8 cellular contexts compared by ENCODE assay signal in genomic region chr9:128851779-128852600, GRCh38. TPM values are rescaled to one million over a fixed set of nuclear protein-coding genes. Genes with fewer than 3 reads are reported as not detected.
DNase-seq lines count a peak whose midpoint lies in the region; ATAC-seq and TF ChIP-seq lines count a peak whose summit lies in the region.
"Not testable (repeated sequence)": the region's sequence is repeated elsewhere in the genome, so short reads cannot be mapped to it uniquely, and the experiment has no call there.

No MANE protein-coding gene starts in this region.

- H3K9me3 ChIP-seq in DND-41 (ENCODE audit: insufficient read depth, low read length, severe bottlenecking); OCI-LY7 (ENCODE audit: low read length); right atrium auricular region; vagina: not testable (repeated sequence)

- not testable (repeated sequence) for H3K4me3 ChIP-seq in DND-41 (ENCODE audit: low read depth in 1 of 2, low read length in 2 of 2); OCI-LY7 (ENCODE audit: low read depth, low read length, poor library complexity, severe bottlenecking); right atrium auricular region; vagina

- not testable (repeated sequence) for ATAC-seq in DND-41 (ENCODE audit: insufficient read depth, low read depth)
- peak; percentile 39; the same call in 1 of the 2 replicates for ATAC-seq in WTC11

- TF ChIP-seq POLR2A in vagina (IDR thresholded peaks at IDR 0.05), result not testable (repeated sequence)

- not testable (repeated sequence) for H3K79me2 ChIP-seq in DND-41 (ENCODE audit: insufficient read depth, low read length); OCI-LY7 (ENCODE audit: insufficient read depth, low read depth, low read length)

- H3K4me3 Mint-ChIP-seq in WTC11, neural crest cell: not testable (repeated sequence)

- TF ChIP-seq CTCF in DND-41 (IDR thresholded peaks at IDR 0.05; ENCODE audit: borderline replicate concordance, extremely low read depth, low read length, poor library complexity, severe bottlenecking) (peak; percentile 41), LNCAP (IDR thresholded peaks at IDR 0.05) (peak; percentile 64), OCI-LY7 (conservative IDR thresholded peaks at IDR 0.05; ENCODE audit: low read length) (peak; percentile 77), WTC11 (IDR thresholded peaks at IDR 0.05) (peak; percentile 29; the same call in 1 of the 2 replicates), right atrium auricular region (IDR thresholded peaks at IDR 0.05) (peak; percentile 28 to 69), neural crest cell (conservative IDR thresholded peaks at IDR 0.05) (peak; percentile 70), vagina (IDR thresholded peaks at IDR 0.05) (peak in 2 of 3 experiments; percentile 43 to 54)

- not testable (repeated sequence) for H3K9ac ChIP-seq in DND-41 (ENCODE audit: low read depth, low read length)

- H3K4me2 ChIP-seq in DND-41 (ENCODE audit: insufficient read depth, low read length); OCI-LY7 (ENCODE audit: low read length): not testable (repeated sequence)

- H4K20me1 ChIP-seq in DND-41 (ENCODE audit: insufficient read depth, low read length); OCI-LY7 (ENCODE audit: insufficient read depth, low read length): not testable (repeated sequence)

- POLR2A ChIA-PET in OCI-LY7 (lab: Charles Lee); WTC11 (lab: Charles Lee): not testable (repeated sequence)

- H3K4me1 ChIP-seq in DND-41 (ENCODE audit: insufficient read depth, low read length); OCI-LY7 (ENCODE audit: insufficient read depth, low read length, poor library complexity, severe bottlenecking); right atrium auricular region; vagina: not testable (repeated sequence)

- CTCF ChIA-PET in OCI-LY7 (lab: Charles Lee; ENCODE audit: unreplicated experiment), result not testable (repeated sequence)
- CTCF ChIA-PET in WTC11 (lab: Charles Lee), result interaction anchor here (0.6 to 1.2 kb wide), 16 partner anchors 9 to 329 kb away, joined by 3 to 13 read pairs (median 3); partner anchors contain the start of genes SPOUT1 and ZDHHC12

- H3K4me1 Mint-ChIP-seq in WTC11, neural crest cell: not testable (repeated sequence)

- intact Hi-C loops in OCI-LY7 (cut with micrococcal nuclease; ENCODE audit: unreplicated experiment); vagina (cut with DNase I): not testable (repeated sequence)

- not testable (repeated sequence) for H3K9me2 ChIP-seq in OCI-LY7 (ENCODE audit: insufficient read depth, low read length)

- H3K27me3 ChIP-seq in DND-41 (ENCODE audit: insufficient read depth, low read length, poor library complexity); right atrium auricular region; vagina: not testable (repeated sequence)

- peak; percentile 13 for DNase-seq in DND-41
- peak; percentile 65 for DNase-seq in OCI-LY7 (ENCODE audit: low spot score)
- not testable (repeated sequence) for DNase-seq in WTC11 (ENCODE audit: low spot score); right atrium auricular region (ENCODE audit: low spot score); neural crest cell (ENCODE audit: low read depth, low spot score); vagina (ENCODE audit: extremely low spot score in 2 of 2)
- peak; percentile 31 for DNase-seq in dedifferentiated amniotic fluid mesenchymal stem cell (ENCODE audit: extremely low spot score)

- H2AFZ ChIP-seq in DND-41 (ENCODE audit: low read depth, low read length); OCI-LY7 (ENCODE audit: low read length): not testable (repeated sequence)

- not testable (repeated sequence) for H3K36me3 ChIP-seq in DND-41 (ENCODE audit: insufficient read depth, low read length); right atrium auricular region; vagina
- peaks cover 16% of the 10 kb centered on the region for H3K36me3 ChIP-seq in OCI-LY7 (ENCODE audit: insufficient read depth, low read length)

- not testable (repeated sequence) for H3K27me3 Mint-ChIP-seq in WTC11 (ENCODE audit: low read depth); neural crest cell (ENCODE audit: low read depth)

- H3K27ac Mint-ChIP-seq in WTC11; neural crest cell (ENCODE audit: unreplicated experiment): not testable (repeated sequence)

- peaks cover 29% of the 10 kb centered on the region for H3K9me3 Mint-ChIP-seq in WTC11
- not testable (repeated sequence) for H3K9me3 Mint-ChIP-seq in neural crest cell

- H3K27ac ChIP-seq in DND-41 (ENCODE audit: low read length); OCI-LY7 (ENCODE audit: low read depth, low read length, poor library complexity, severe bottlenecking); right atrium auricular region; vagina: not testable (repeated sequence)

- BruUV-seq in OCI-LY7 (replicated peaks; lab: Mats Ljungman, UMichigan), result not testable (repeated sequence)

- H3K36me3 Mint-ChIP-seq in WTC11 (peaks cover 33% of the 10 kb centered on the region), neural crest cell (ENCODE audit: low read depth) (peaks cover 20% of the 10 kb centered on the region)

RNA-seq across cellular contexts. Expression of gene SPOUT1, which starts 22.4 kb away (rescaled TPM):
- 38.9 and 51.2 TPM in 2 replicates for total RNA-seq in OCI-LY7 (2014; rRNA removed; shearing (Covaris generic))
- total RNA-seq in OCI-LY7 (2022) (47.8 and 52.5 TPM in 2 replicates), WTC11 (2021) (76.8 to 79.3 TPM (median 77.5 TPM) in 3 replicates), right atrium auricular region (10 to 100 TPM in 1 of 2 donors, 1 to 10 TPM in 1; 8.5 to 11.6 TPM), neural crest cell (66.7 and 66.8 TPM in 2 replicates), vagina (48.6 TPM)

RNA-seq across cellular contexts. Expression of gene KYAT1, which starts 29.8 kb away (rescaled TPM):
- 38.2 and 44.7 TPM in 2 replicates for total RNA-seq in OCI-LY7 (2014; rRNA removed; shearing (Covaris generic))
- total RNA-seq in OCI-LY7 (2022) (28.3 and 34.5 TPM in 2 replicates), WTC11 (2021) (31.4 to 34.1 TPM (median 33.0 TPM) in 3 replicates), right atrium auricular region (10 to 100 TPM; 10.1 to 15.1 TPM), neural crest cell (17.7 and 17.9 TPM in 2 replicates), vagina (11.0 TPM)

RNA-seq across cellular contexts. Expression of gene LRRC8A, which starts 29.9 kb away (rescaled TPM):
- 20.0 and 26.9 TPM in 2 replicates for total RNA-seq in OCI-LY7 (2014; rRNA removed; shearing (Covaris generic))
- 21.0 and 22.9 TPM in 2 replicates for total RNA-seq in OCI-LY7 (2022)
- 63.8 to 83.5 TPM (median 64.5 TPM) in 3 replicates for total RNA-seq in WTC11 (2021)
- total RNA-seq in right atrium auricular region, result 10 to 100 TPM; 45.3 to 65.9 TPM
- total RNA-seq in neural crest cell, result 48.5 and 49.7 TPM in 2 replicates
- total RNA-seq in vagina, result 110 TPM

RNA-seq across cellular contexts. Expression of gene ENDOG, which starts 33.7 kb away (rescaled TPM):
- 31.9 and 35.2 TPM in 2 replicates for total RNA-seq in OCI-LY7 (2014; rRNA removed; shearing (Covaris generic))
- total RNA-seq in OCI-LY7 (2022) (24.8 and 29.4 TPM in 2 replicates), WTC11 (2021) (25.8 to 28.7 TPM (median 25.8 TPM) in 3 replicates), right atrium auricular region (10 to 100 TPM; 33.6 to 74.4 TPM), neural crest cell (21.9 and 23.7 TPM in 2 replicates), vagina (28.2 TPM)
